Comparison of ENCODE assay signal across 32 cellular contexts in genomic region chr1:236207569-236207968, GRCh38.
"Had no signal": no experiment of that assay in that cellular context is flagged by ENCODE, and none has a peak within 500 bp of the region (broad histone marks: within the 10 kb centered on the region; RNA-seq: fewer than 3 reads in every experiment).

No MANE protein-coding gene starts in this region.

- H3K27ac Mint-ChIP-seq: activated B cell treated with CpG ODN at 0.5 μM for 24 hours; activated CD4-positive, alpha-beta memory T cell treated with anti-CD3 and anti-CD28 coated beads for 36 hours; activated CD4-positive, alpha-beta T cell treated with anti-CD3 and anti-CD28 coated beads for 36 hours; activated CD4-positive, alpha-beta T cell treated with anti-CD3 and anti-CD28 coated beads, Interleukin-2, amount 10 ng/mL, durations not matched to agents 24 days and 14 days; activated CD8-positive, alpha-beta T cell treated with anti-CD3 and anti-CD28 coated beads, Interleukin-2, amount 10 ng/mL, durations not matched to agents 7 days and 5 days; activated naive CD4-positive, alpha-beta T cell treated with anti-CD3 and anti-CD28 coated beads for 36 hours; activated naive CD4-positive, alpha-beta T cell treated with anti-CD3 and anti-CD28 coated beads, Interleukin-2, amount 50 U/mL, for 24 hours; activated naive CD8-positive, alpha-beta T cell treated with anti-CD3 and anti-CD28 coated beads for 36 hours; activated naive CD8-positive, alpha-beta T cell treated with anti-CD3 and anti-CD28 coated beads, Interleukin-2, amount 50 U/mL, for 24 hours; activated T-cell treated with anti-CD3 and anti-CD28 coated beads, Interleukin-2, amount 50 U/mL, for 24 hours; activated T-helper 17 cell treated with anti-CD3 and anti-CD28 coated beads, Interleukin-2, amount 50 U/mL, for 72 hours; T-helper 17 cell; T-helper 2 cell treated with Interferon-gamma antibody and Interleukin-4, amounts not matched to agents 5 μg/mL and 100 μg/mL, for 36 hours had no signal

- H3K4me1 Mint-ChIP-seq: activated B cell treated with CpG ODN at 0.5 μM for 24 hours; activated CD4-positive, alpha-beta T cell treated with anti-CD3 and anti-CD28 coated beads for 36 hours; activated CD4-positive, alpha-beta T cell treated with anti-CD3 and anti-CD28 coated beads, Interleukin-2, amount 10 ng/mL, durations not matched to agents 24 days and 14 days; activated naive CD4-positive, alpha-beta T cell treated with anti-CD3 and anti-CD28 coated beads, Interleukin-2, amount 50 U/mL, for 24 hours; activated naive CD8-positive, alpha-beta T cell treated with anti-CD3 and anti-CD28 coated beads for 36 hours; activated naive CD8-positive, alpha-beta T cell treated with anti-CD3 and anti-CD28 coated beads, Interleukin-2, amount 50 U/mL, for 24 hours; activated T-helper 17 cell treated with anti-CD3 and anti-CD28 coated beads, Interleukin-2, amount 50 U/mL, for 72 hours; T-helper 17 cell had no signal

- H3K27me3 Mint-ChIP-seq: activated B cell treated with CpG ODN at 0.5 μM for 24 hours; activated CD4-positive, alpha-beta memory T cell treated with anti-CD3 and anti-CD28 coated beads for 36 hours; activated CD4-positive, alpha-beta T cell treated with anti-CD3 and anti-CD28 coated beads for 36 hours; activated CD4-positive, alpha-beta T cell treated with anti-CD3 and anti-CD28 coated beads, Interleukin-2, amount 10 ng/mL, durations not matched to agents 24 days and 14 days; activated naive CD4-positive, alpha-beta T cell treated with anti-CD3 and anti-CD28 coated beads, Interleukin-2, amount 50 U/mL, for 24 hours; activated naive CD8-positive, alpha-beta T cell treated with anti-CD3 and anti-CD28 coated beads for 36 hours; activated naive CD8-positive, alpha-beta T cell treated with anti-CD3 and anti-CD28 coated beads, Interleukin-2, amount 50 U/mL, for 24 hours; activated T-cell treated with anti-CD3 and anti-CD28 coated beads, Interleukin-2, amount 50 U/mL, for 24 hours; activated T-helper 17 cell treated with anti-CD3 and anti-CD28 coated beads, Interleukin-2, amount 50 U/mL, for 72 hours; T-helper 17 cell had no signal

- H3K27ac ChIP-seq: WERI-Rb-1 had no signal

- H3K36me3 ChIP-seq: adrenal gland, WERI-Rb-1 had no signal

- DNase-seq: activated B cell treated with CpG ODN at 0.5 μM for 24 hours; activated CD4-positive, alpha-beta memory T cell treated with anti-CD3 and anti-CD28 coated beads for 36 hours; activated CD4-positive, alpha-beta T cell treated with anti-CD3 and anti-CD28 coated beads for 36 hours; activated CD4-positive, alpha-beta T cell treated with anti-CD3 and anti-CD28 coated beads, Interleukin-2, amount 10 ng/mL, durations not matched to agents 24 days and 14 days; activated CD4-positive, CD25-positive, alpha-beta regulatory T cell treated with anti-CD3 and anti-CD28 coated beads, Interleukin-2, amount 50 U/mL, for 72 hours; activated CD8-positive, alpha-beta memory T cell treated with anti-CD3 and anti-CD28 coated beads, Interleukin-2, amount 50 U/mL, for 48 hours; activated CD8-positive, alpha-beta T cell treated with anti-CD3 and anti-CD28 coated beads, Interleukin-2, amount 10 ng/mL, durations not matched to agents 7 days and 5 days; activated effector memory CD4-positive, alpha-beta T cell treated with Interleukin-2 at 50 U/mL for 16 hours; activated naive CD4-positive, alpha-beta T cell treated with anti-CD3 and anti-CD28 coated beads for 36 hours; activated naive CD8-positive, alpha-beta T cell treated with anti-CD3 and anti-CD28 coated beads for 36 hours; activated naive CD8-positive, alpha-beta T cell treated with anti-CD3 and anti-CD28 coated beads, Interleukin-2, amount 50 U/mL, for 24 hours; activated T-cell treated with anti-CD3 and anti-CD28 coated beads for 4 hours; activated T-cell treated with anti-CD3 and anti-CD28 coated beads, Interleukin-2, amount 50 U/mL, for 24 hours; amygdala; caudate nucleus; cortex of kidney; effector CD8-positive, alpha-beta T cell; foreskin fibroblast; head of caudate nucleus; T-helper 1 cell; T-helper 17 cell; T1000; WERI-Rb-1 had no signal

- H3K4me3 Mint-ChIP-seq: activated B cell treated with CpG ODN at 0.5 μM for 24 hours; activated CD4-positive, alpha-beta memory T cell treated with anti-CD3 and anti-CD28 coated beads for 36 hours; activated CD4-positive, alpha-beta T cell treated with anti-CD3 and anti-CD28 coated beads for 36 hours; activated CD4-positive, alpha-beta T cell treated with anti-CD3 and anti-CD28 coated beads, Interleukin-2, amount 10 ng/mL, durations not matched to agents 24 days and 14 days; activated CD8-positive, alpha-beta T cell treated with anti-CD3 and anti-CD28 coated beads, Interleukin-2, amount 10 ng/mL, durations not matched to agents 7 days and 5 days; activated naive CD4-positive, alpha-beta T cell treated with anti-CD3 and anti-CD28 coated beads for 36 hours; activated naive CD4-positive, alpha-beta T cell treated with anti-CD3 and anti-CD28 coated beads, Interleukin-2, amount 50 U/mL, for 24 hours; activated naive CD8-positive, alpha-beta T cell treated with anti-CD3 and anti-CD28 coated beads for 36 hours; activated naive CD8-positive, alpha-beta T cell treated with anti-CD3 and anti-CD28 coated beads, Interleukin-2, amount 50 U/mL, for 24 hours; activated T-cell treated with anti-CD3 and anti-CD28 coated beads, Interleukin-2, amount 50 U/mL, for 24 hours; activated T-helper 17 cell treated with anti-CD3 and anti-CD28 coated beads, Interleukin-2, amount 50 U/mL, for 72 hours; T-helper 17 cell; T-helper 2 cell treated with Interferon-gamma antibody and Interleukin-4, amounts not matched to agents 5 μg/mL and 100 μg/mL, for 36 hours had no signal

- FAIRE-seq: colon, endometrium, frontal cortex had no signal

- H3K4me1 ChIP-seq: adrenal gland, body of pancreas had no signal

- H3K4me3 ChIP-seq: adrenal gland, body of pancreas had no signal

- H3K27me3 ChIP-seq: adrenal gland, body of pancreas had no signal

- ATAC-seq: activated CD4-positive, alpha-beta T cell treated with anti-CD3 and anti-CD28 coated beads for 36 hours; activated CD8-positive, alpha-beta T cell treated with anti-CD3 and anti-CD28 coated beads, Interleukin-2, amount 10 ng/mL, durations not matched to agents 7 days and 5 days; activated naive CD8-positive, alpha-beta T cell treated with anti-CD3 and anti-CD28 coated beads, Interleukin-2, amount 50 U/mL, for 24 hours; activated T-helper 17 cell treated with anti-CD3 and anti-CD28 coated beads, Interleukin-2, amount 50 U/mL, for 72 hours; body of pancreas; esophagus mucosa; T-helper 17 cell had no signal

- H3K9me3 ChIP-seq: adrenal gland had no signal
